In the genomic region with DNA sequence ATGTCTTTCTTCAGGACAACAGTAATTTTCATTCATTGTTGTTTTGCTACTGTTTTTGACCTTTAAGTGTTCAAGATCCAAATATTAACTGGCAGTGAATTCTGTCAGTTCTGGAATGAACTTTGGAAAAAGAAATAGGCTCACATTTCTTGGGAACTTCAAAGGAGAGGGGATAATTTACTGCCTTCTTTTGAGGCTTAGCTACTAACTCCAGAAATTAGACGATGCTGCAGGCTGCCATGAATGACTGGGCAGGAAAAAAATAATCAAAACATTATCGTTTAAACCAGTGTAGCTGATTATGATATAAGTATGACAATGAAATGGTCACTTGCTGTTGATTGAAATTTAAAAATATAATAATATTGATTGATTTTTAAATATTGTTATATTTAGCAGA, we compare ENCODE assay signal across 21 cellular contexts.
DNase-seq lines count a peak whose midpoint lies in the region; ATAC-seq, FAIRE-seq and TF ChIP-seq lines count a peak whose summit lies in the region.
"Had no signal": no experiment of that assay in that cellular context is flagged by ENCODE, and none has a peak within 500 bp of the region (broad histone marks: within the 10 kb centered on the region; RNA-seq: fewer than 3 reads in every experiment).

No MANE protein-coding gene starts in this region.

- no peak overlapping the region for H3K9ac ChIP-seq in smooth muscle cell (ENCODE audit: low read depth)
- no peak overlapping the region for H3K9ac ChIP-seq in endodermal cell (ENCODE audit: extremely low read depth, low read length, poor library complexity, severe bottlenecking)
- no peak overlapping the region for H3K9ac ChIP-seq in kidney (ENCODE audit: low read length in 2 of 2)

- H3K4me3 ChIP-seq in HEK293 (ENCODE audit: low read depth, low read length) (no peak overlapping the region), smooth muscle cell (no peak overlapping the region), mucosa of descending colon (no peak overlapping the region), endodermal cell (ENCODE audit: low read length) (no peak overlapping the region), kidney (ENCODE audit: low read length in 2 of 2) (no peak overlapping the region)
- H3K4me3 ChIP-seq: HAP-1 had no signal

- TF ChIP-seq CTCF in HEK293 (tag by site-specific recombination; IDR thresholded peaks at IDR 0.05), result no peak
- TF ChIP-seq CTCF in smooth muscle cell (IDR thresholded peaks at IDR 0.05; ENCODE audit: borderline replicate concordance, insufficient read depth, poor library complexity, severe bottlenecking), result no peak
- no peak for TF ChIP-seq CTCF in mucosa of descending colon (IDR thresholded peaks at IDR 0.05)
- no peak for TF ChIP-seq CTCF in endodermal cell (conservative IDR thresholded peaks at IDR 0.05)
- no peak for TF ChIP-seq CTCF in kidney (IDR thresholded peaks at IDR 0.05; ENCODE audit: borderline replicate concordance, extremely low read depth, insufficient read depth)

- H3K27ac ChIP-seq in HEK293 (ENCODE audit: extremely low read depth, low read depth, low read length) (no peak overlapping the region), smooth muscle cell (ENCODE audit: low read depth) (no peak overlapping the region), endodermal cell (ENCODE audit: low read depth, low read length) (no peak overlapping the region), kidney (ENCODE audit: low read depth in 2 of 2, low read length in 2 of 2) (no peak overlapping the region)

- no peak overlapping the region for H3K27ac Mint-ChIP-seq in endodermal cell
- H3K27ac Mint-ChIP-seq: CD14-positive monocyte; CD8-positive, alpha-beta T cell; HFFc6 had no signal

- H3K4me2 ChIP-seq in smooth muscle cell, result no peak overlapping the region

- no peaks in the 10 kb centered on the region for H3K4me1 Mint-ChIP-seq in endodermal cell
- H3K4me1 Mint-ChIP-seq: CD14-positive monocyte had no signal

- no peak overlapping the region for H3K4me3 Mint-ChIP-seq in endodermal cell
- H3K4me3 Mint-ChIP-seq: CD14-positive monocyte; CD8-positive, alpha-beta T cell had no signal

- no peaks in the 10 kb centered on the region for H3K27me3 ChIP-seq in smooth muscle cell (ENCODE audit: low read depth)
- no peaks in the 10 kb centered on the region for H3K27me3 ChIP-seq in endodermal cell (ENCODE audit: control insufficient read depth, insufficient read depth, low read length, poor library complexity, severe bottlenecking)

- H3K36me3 Mint-ChIP-seq in endodermal cell (ENCODE audit: low read depth), result no peaks in the 10 kb centered on the region
- H3K36me3 Mint-ChIP-seq: CD14-positive monocyte; CD8-positive, alpha-beta T cell had no signal

- H3K9me3 ChIP-seq in HEK293 (ENCODE audit: control insufficient read depth, insufficient read depth, low read depth, low read length) (no peaks in the 10 kb centered on the region), smooth muscle cell (replicated peaks; ENCODE audit: low read depth) (no peaks in the 10 kb centered on the region), mucosa of descending colon (no peaks in the 10 kb centered on the region), endodermal cell (ENCODE audit: control insufficient read depth, low read length) (no peaks in the 10 kb centered on the region), kidney (ENCODE audit: control insufficient read depth in 1 of 2, low read length in 2 of 2) (no peaks in the 10 kb centered on the region)
- H3K9me3 ChIP-seq: HAP-1 had no signal

- no peak for FAIRE-seq in kidney (lab: Jason Lieb, UNC)
- FAIRE-seq: A204.1, D721Med, GM12892, H1, HepG2, HTR-8/SVneo had no signal

- intact Hi-C loops in mucosa of descending colon (cut with DNase I, micrococcal nuclease), result no loop called here
- intact Hi-C loops in kidney (cut with DNase I), result no loop called here

- H3K4me1 ChIP-seq in HEK293 (ENCODE audit: control insufficient read depth, insufficient read depth, low read length) (no peaks in the 10 kb centered on the region), smooth muscle cell (ENCODE audit: low read depth) (no peaks in the 10 kb centered on the region), mucosa of descending colon (ENCODE audit: low read depth) (no peaks in the 10 kb centered on the region), endodermal cell (ENCODE audit: control insufficient read depth, insufficient read depth, low read length) (no peaks in the 10 kb centered on the region), kidney (ENCODE audit: control insufficient read depth in 1 of 2, insufficient read depth in 1 of 2, low read depth in 1 of 2, low read length in 2 of 2) (no peaks in the 10 kb centered on the region)
- H3K4me1 ChIP-seq: HAP-1 had no signal

- 37% methylated on average over 2 of the region's 2 CpGs for WGBS in smooth muscle cell (ENCODE audit: low lambda C conversion rate)
- WGBS in endodermal cell (ENCODE audit: insufficient coverage in 1 of 2, insufficient read length in 1 of 2), 2 experiments, result 80 to 88% methylated on average over 1 to 2 of the region's 2 CpGs

- no peaks in the 10 kb centered on the region for H3K27me3 Mint-ChIP-seq in endodermal cell (ENCODE audit: insufficient read depth)

- no peak for ATAC-seq in mucosa of descending colon
- ATAC-seq: CD8-positive, alpha-beta T cell; HepG2 had no signal

- POLR2A ChIA-PET in HEK293 (lab: Yijun Ruan, JAX), result no interaction called here

- H3K36me3 ChIP-seq in HEK293 (ENCODE audit: control insufficient read depth in 2 of 2, insufficient read depth in 1 of 2, low read length in 2 of 2) (no peaks in the 10 kb centered on the region), smooth muscle cell (ENCODE audit: low read depth) (no peaks in the 10 kb centered on the region), mucosa of descending colon (ENCODE audit: low read depth) (no peaks in the 10 kb centered on the region), endodermal cell (ENCODE audit: control insufficient read depth, insufficient read depth, low read length) (no peaks in the 10 kb centered on the region), kidney (ENCODE audit: control insufficient read depth in 1 of 2, insufficient read depth in 2 of 2, low read length in 2 of 2) (no peaks in the 10 kb centered on the region)
- H3K36me3 ChIP-seq: HAP-1 had no signal

- H3K9me3 Mint-ChIP-seq in endodermal cell, result no peaks in the 10 kb centered on the region
- H3K9me3 Mint-ChIP-seq: CD8-positive, alpha-beta T cell; HFFc6 had no signal

- H4K20me1 ChIP-seq in smooth muscle cell (ENCODE audit: low read depth), result no peaks in the 10 kb centered on the region

- no peaks in the 10 kb centered on the region for H3F3A ChIP-seq in smooth muscle cell (ENCODE audit: low read depth)

- H3K79me2 ChIP-seq in smooth muscle cell (ENCODE audit: low read depth), result no peaks in the 10 kb centered on the region

- CTCF ChIA-PET in HEK293 (lab: Yijun Ruan, JAX), result no interaction called here

- H2AFZ ChIP-seq in smooth muscle cell (ENCODE audit: low read depth), result peak overlapping the region; percentile 59

- DNase-seq in NCI-H748 (lab: John Stamatoyannopoulos, UW; ENCODE audit: unreplicated experiment), result peak; percentile 28
- DNase-seq in fibroblast of peridontal ligament (ENCODE audit: extremely low read depth), result peak; percentile 20
- no peak for DNase-seq in smooth muscle cell (lab: John Stamatoyannopoulos, UW; ENCODE audit: unreplicated experiment)
- no peak for DNase-seq in mucosa of descending colon
- no peak for DNase-seq in endodermal cell
- no peak for DNase-seq in kidney
- DNase-seq: CD8-positive, alpha-beta T cell; COR-L47; DMS153; DND-41; GDM1; HFFc6 had no signal

TF ChIP-seq in HEK293, 187 proteins besides CTCF, POLR2A, EP300 and RAD21:
- TF ChIP-seq SP7 (tag by site-specific recombination; IDR thresholded peaks at IDR 0.05) (no peak), TCF7L2 (IDR thresholded peaks at IDR 0.05; ENCODE audit: borderline replicate concordance, low read depth, low read length) (peak; percentile 61; the same call in 1 of the 2 replicates), ZNF354C (tag by site-specific recombination; IDR thresholded peaks at IDR 0.05; ENCODE audit: borderline replicate concordance, low read depth) (no peak)
TF ChIP-seq in HEK293: peak in this region for 1.

Comparison
In these comparisons a context has a peak if more than half of its experiments do, and no peak if none do; other contexts are left out.
1. DNase-seq: peak in NCI-H748 (single experiment) and fibroblast of peridontal ligament (single experiment); none in smooth muscle cell (single experiment), mucosa of descending colon (0 of 3), endodermal cell (single experiment) and kidney (single experiment).